Comparison of ENCODE assay signal across 12 cellular contexts in genomic region chr17:48954300-48954755, GRCh38. TPM values are rescaled to one million over a fixed set of nuclear protein-coding genes. Genes with fewer than 3 reads are reported as not detected.
DNase-seq lines count a peak whose midpoint lies in the region; ATAC-seq and TF ChIP-seq lines count a peak whose summit lies in the region.
"Had no signal": no experiment of that assay in that cellular context is flagged by ENCODE, and none has a peak within 500 bp of the region (broad histone marks: within the 10 kb centered on the region; RNA-seq: fewer than 3 reads in every experiment).

No MANE protein-coding gene starts in this region.

- H3K4me3 Mint-ChIP-seq in mesothelial cell of epicardium = no peak overlapping the region

- no peaks in the 10 kb centered on the region for H3K9me3 Mint-ChIP-seq in mesothelial cell of epicardium

- H3K27ac ChIP-seq in mammary epithelial cell (ENCODE audit: insufficient read depth, low read depth, low read length) (no peak overlapping the region), osteoblast (ENCODE audit: low read depth, low read length) (no peak overlapping the region)
- H3K27ac ChIP-seq: tibial nerve had no signal

- in situ Hi-C loops in mammary epithelial cell (cut with MboI; ENCODE audit: low sequenced_read_pairs in 2 of 2) = loop anchor here in 1 of 2 donors (10.0 kb wide), 1 partner anchor 80 kb away; no protein-coding TSS in a partner anchor

- H4K20me1 ChIP-seq in Loucy (ENCODE audit: insufficient read depth, low read length, poor library complexity, severe bottlenecking) (no peaks in the 10 kb centered on the region), mammary epithelial cell (ENCODE audit: insufficient read depth, low read length) (no peaks in the 10 kb centered on the region), osteoblast (ENCODE audit: insufficient read depth, low read length) (no peaks in the 10 kb centered on the region)

- intact Hi-C loops in mammary epithelial cell (cut with micrococcal nuclease) = loop anchor here (1.0 to 5.0 kb wide), 2 partner anchors 78 to 273 kb away; no protein-coding TSS in a partner anchor

- DNase-seq in NCI-H146 (lab: John Stamatoyannopoulos, UW) (peak; percentile 5), NCI-H146 treated with DMSO at 0.1 percent for 48 hours (lab: John Stamatoyannopoulos, UW; ENCODE audit: unreplicated experiment) (no peak), mammary epithelial cell (no peak), osteoblast (ENCODE audit: insufficient read length, low spot score, missing footprints) (peak; percentile 50), mesothelial cell of epicardium (ENCODE audit: low spot score in 2 of 2, unreplicated experiment in 2 of 2) (no peak)
- DNase-seq: central memory CD4-positive, alpha-beta T cell had no signal

- H2AFZ ChIP-seq in Loucy (ENCODE audit: low read length) = peak overlapping the region; percentile 51; the same call in 1 of the 2 replicates
- H2AFZ ChIP-seq in mammary epithelial cell (ENCODE audit: low read depth, low read length) = no peak overlapping the region
- H2AFZ ChIP-seq in osteoblast (ENCODE audit: low read length) = peak overlapping the region; percentile 56

- CTCF ChIA-PET in mammary epithelial cell (lab: Charles Lee; ENCODE audit: low non-redundant PET) = interaction anchor here (0.6 to 1.2 kb wide), 2 partner anchors 61 to 78 kb away, joined by 3 to 6 read pairs; no protein-coding TSS in a partner anchor

- H3K9ac ChIP-seq in Loucy (ENCODE audit: low read depth, low read length, poor library complexity, severe bottlenecking) (no peak overlapping the region), mammary epithelial cell (ENCODE audit: insufficient read depth, low read length) (no peak overlapping the region)

- H3K9me2 ChIP-seq in Loucy (replicated peaks; ENCODE audit: low read depth, low read length) = no peaks in the 10 kb centered on the region

- no peak overlapping the region for H3K4me2 ChIP-seq in Loucy (ENCODE audit: low read depth, low read length, poor library complexity, severe bottlenecking)
- no peak overlapping the region for H3K4me2 ChIP-seq in mammary epithelial cell (ENCODE audit: insufficient read depth, low read depth, low read length)
- no peak overlapping the region for H3K4me2 ChIP-seq in osteoblast (ENCODE audit: insufficient read depth, low read length)

- H3K36me3 ChIP-seq in Loucy (ENCODE audit: insufficient read depth, low read length) = no peaks in the 10 kb centered on the region
- H3K36me3 ChIP-seq in mammary epithelial cell (ENCODE audit: insufficient read depth, low read length) = no peaks in the 10 kb centered on the region
- no peaks in the 10 kb centered on the region for H3K36me3 ChIP-seq in osteoblast (ENCODE audit: insufficient read depth, low read length)
- H3K36me3 ChIP-seq: tibial nerve had no signal

- H3K4me3 ChIP-seq in Loucy (ENCODE audit: low read length, poor library complexity, severe bottlenecking) (no peak overlapping the region), mammary epithelial cell (replicated peaks in 1 of 3; ENCODE audit: insufficient read depth in 1 of 3, low read depth in 2 of 3, low read length in 3 of 3) (no peak overlapping the region), osteoblast (ENCODE audit: insufficient read depth, low read length) (no peak overlapping the region)
- H3K4me3 ChIP-seq: SK-N-MC, tibial nerve had no signal

- 34% methylated on average over 7 of the region's 7 CpGs for WGBS in mammary epithelial cell (ENCODE audit: low coverage, missing lambda C conversion rate)

- H3K27me3 ChIP-seq in Loucy (ENCODE audit: insufficient read depth, low read length, poor library complexity, severe bottlenecking) (no peaks in the 10 kb centered on the region), mammary epithelial cell (ENCODE audit: insufficient read depth, low read length) (no peaks in the 10 kb centered on the region), osteoblast (ENCODE audit: insufficient read depth, low read length) (no peaks in the 10 kb centered on the region)

- H3K36me3 Mint-ChIP-seq in mesothelial cell of epicardium = no peaks in the 10 kb centered on the region

- peaks cover 11% of the 10 kb centered on the region for H3K4me1 Mint-ChIP-seq in mesothelial cell of epicardium

- ATAC-seq in GM21360 (IDR thresholded peaks at IDR 0.05; ENCODE audit: unreplicated experiment) (no peak), GM21576 (IDR thresholded peaks at IDR 0.05; ENCODE audit: unreplicated experiment) (no peak)

- BruUV-seq in mammary epithelial cell (replicated peaks; lab: Mats Ljungman, UMichigan) = no TSS peak

- H3K27ac Mint-ChIP-seq in mesothelial cell of epicardium = no peak overlapping the region

- H3K79me2 ChIP-seq in Loucy (ENCODE audit: insufficient read depth, low read length) (no peaks in the 10 kb centered on the region), mammary epithelial cell (ENCODE audit: insufficient read depth, low read length) (no peaks in the 10 kb centered on the region), osteoblast (ENCODE audit: insufficient read depth, low read length) (no peaks in the 10 kb centered on the region)

- no peaks in the 10 kb centered on the region for H3K27me3 Mint-ChIP-seq in mesothelial cell of epicardium (ENCODE audit: low read depth)

- dilution Hi-C loops in mammary epithelial cell (cut with HindIII; ENCODE audit: low sequenced_read_pairs) = no loop called here

- peak; percentile 70 for TF ChIP-seq CTCF in Loucy (conservative IDR thresholded peaks at IDR 0.05; ENCODE audit: low read length)
- TF ChIP-seq CTCF in mammary epithelial cell (conservative IDR thresholded peaks at IDR 0.05 in 1 of 2, IDR thresholded peaks at IDR 0.05 in 1 of 2; ENCODE audit: extremely low read depth in 1 of 2, insufficient read depth in 1 of 2, low read depth in 1 of 2, low read length in 2 of 2) = peak; percentile 42 to 61
- peak; percentile 70 for TF ChIP-seq CTCF in osteoblast (IDR thresholded peaks at IDR 0.05; ENCODE audit: extremely low read depth, low read depth, low read length)
- no peak for TF ChIP-seq CTCF in mesothelial cell of epicardium (IDR thresholded peaks at IDR 0.05; ENCODE audit: unreplicated experiment)

- H3K9me3 ChIP-seq in Loucy (ENCODE audit: insufficient read depth, low read depth, low read length) = no peaks in the 10 kb centered on the region
- no peaks in the 10 kb centered on the region for H3K9me3 ChIP-seq in mammary epithelial cell (replicated peaks; ENCODE audit: insufficient read depth, low read length)
- H3K9me3 ChIP-seq in osteoblast (ENCODE audit: low read depth, low read length) = no peaks in the 10 kb centered on the region
- H3K9me3 ChIP-seq: tibial nerve had no signal

- H3F3A ChIP-seq in Loucy (ENCODE audit: low read depth) = no peaks in the 10 kb centered on the region

- H3K4me1 ChIP-seq in Loucy (ENCODE audit: insufficient read depth, low read length, poor library complexity, severe bottlenecking) = no peaks in the 10 kb centered on the region
- H3K4me1 ChIP-seq in mammary epithelial cell (ENCODE audit: insufficient read depth, low read length) = no peaks in the 10 kb centered on the region
- H3K4me1 ChIP-seq in osteoblast (ENCODE audit: insufficient read depth, low read length) = no peaks in the 10 kb centered on the region
- H3K4me1 ChIP-seq: tibial nerve had no signal

RNA-seq across cellular contexts. Expression of gene SNF8, which starts 9.7 kb away (rescaled TPM):
- total RNA-seq in mammary epithelial cell (10 to 100 TPM; 50.5 to 89.6 TPM), osteoblast (63.7 and 72.5 TPM in 2 replicates), mesothelial cell of epicardium (78.6 to 91.5 TPM (median 88.0 TPM) in 3 replicates)
- 112 TPM for polyA plus RNA-seq in mammary epithelial cell
- polyA minus RNA-seq in mammary epithelial cell = 157 TPM

RNA-seq across cellular contexts. Expression of gene GIP, which starts 14.1 kb away (rescaled TPM):
- total RNA-seq in mammary epithelial cell = not detected
- polyA plus RNA-seq in mammary epithelial cell = not detected
- polyA minus RNA-seq in mammary epithelial cell = not detected
- not detected in 2 replicates for total RNA-seq in osteoblast
- total RNA-seq in mesothelial cell of epicardium = not detected in 3 replicates
- total RNA-seq: posterior vena cava, tibial nerve had no signal

RNA-seq across cellular contexts. Expression of gene IGF2BP1, which starts 42.9 kb away (rescaled TPM):
- total RNA-seq in mammary epithelial cell = under 1 TPM in 1 of 2 donors, not detected in 1; 0.17 TPM
- 0.03 TPM for polyA plus RNA-seq in mammary epithelial cell
- polyA minus RNA-seq in mammary epithelial cell = not detected
- 0.59 and 1.4 TPM in 2 replicates for total RNA-seq in osteoblast
- 225 to 227 TPM (median 227 TPM) in 3 replicates for total RNA-seq in mesothelial cell of epicardium
- total RNA-seq: tibial nerve had no signal

RNA-seq across cellular contexts. Expression of gene UBE2Z, which starts 46.1 kb away (rescaled TPM):
- total RNA-seq in mammary epithelial cell (100 to 1,000 TPM; 104 to 132 TPM), osteoblast (91.3 and 98.8 TPM in 2 replicates), mesothelial cell of epicardium (85.8 to 89.8 TPM (median 88.1 TPM) in 3 replicates)
- polyA plus RNA-seq in mammary epithelial cell = 115 TPM
- 220 TPM for polyA minus RNA-seq in mammary epithelial cell

Comparison
In these comparisons a context has a peak if more than half of its experiments do, and no peak if none do; other contexts are left out.
1. DNase-seq: peak in NCI-H146 (single experiment) and osteoblast (single experiment); none in NCI-H146 treated with DMSO at 0.1 percent for 48 hours (single experiment), mammary epithelial cell (single experiment) and mesothelial cell of epicardium (0 of 2).
2. RNA of gene IGF2BP1, which starts 42.9 kb away (total RNA-seq): 225 to 227 TPM in mesothelial cell of epicardium; 0.59 to 1.4 TPM in osteoblast and 0.17 TPM in mammary epithelial cell; every median in the first group is over 10 times any median in the second.